ENCODE assay signal across 1 cellular context in the genomic region with DNA sequence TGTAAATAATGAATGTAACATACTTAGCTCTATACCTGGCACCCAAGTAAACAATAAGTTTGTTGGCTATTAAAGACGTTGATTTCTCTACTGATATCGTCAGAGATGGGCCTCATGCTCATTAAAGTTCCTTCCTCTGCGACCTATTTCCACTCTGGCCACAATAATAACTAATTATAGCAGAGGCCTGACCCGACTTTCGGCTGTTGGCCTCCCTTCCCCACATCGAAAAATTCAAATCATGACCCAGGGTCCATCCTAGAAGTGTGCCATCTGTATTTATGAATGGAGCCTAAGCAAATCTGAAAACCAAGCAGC.
TF ChIP-seq lines count a peak whose summit lies in the region.

No MANE protein-coding gene starts in this region.

TF ChIP-seq in HepG2, 621 proteins besides CTCF, POLR2A, EP300 and RAD21:
- TF ChIP-seq, protein P1, sequence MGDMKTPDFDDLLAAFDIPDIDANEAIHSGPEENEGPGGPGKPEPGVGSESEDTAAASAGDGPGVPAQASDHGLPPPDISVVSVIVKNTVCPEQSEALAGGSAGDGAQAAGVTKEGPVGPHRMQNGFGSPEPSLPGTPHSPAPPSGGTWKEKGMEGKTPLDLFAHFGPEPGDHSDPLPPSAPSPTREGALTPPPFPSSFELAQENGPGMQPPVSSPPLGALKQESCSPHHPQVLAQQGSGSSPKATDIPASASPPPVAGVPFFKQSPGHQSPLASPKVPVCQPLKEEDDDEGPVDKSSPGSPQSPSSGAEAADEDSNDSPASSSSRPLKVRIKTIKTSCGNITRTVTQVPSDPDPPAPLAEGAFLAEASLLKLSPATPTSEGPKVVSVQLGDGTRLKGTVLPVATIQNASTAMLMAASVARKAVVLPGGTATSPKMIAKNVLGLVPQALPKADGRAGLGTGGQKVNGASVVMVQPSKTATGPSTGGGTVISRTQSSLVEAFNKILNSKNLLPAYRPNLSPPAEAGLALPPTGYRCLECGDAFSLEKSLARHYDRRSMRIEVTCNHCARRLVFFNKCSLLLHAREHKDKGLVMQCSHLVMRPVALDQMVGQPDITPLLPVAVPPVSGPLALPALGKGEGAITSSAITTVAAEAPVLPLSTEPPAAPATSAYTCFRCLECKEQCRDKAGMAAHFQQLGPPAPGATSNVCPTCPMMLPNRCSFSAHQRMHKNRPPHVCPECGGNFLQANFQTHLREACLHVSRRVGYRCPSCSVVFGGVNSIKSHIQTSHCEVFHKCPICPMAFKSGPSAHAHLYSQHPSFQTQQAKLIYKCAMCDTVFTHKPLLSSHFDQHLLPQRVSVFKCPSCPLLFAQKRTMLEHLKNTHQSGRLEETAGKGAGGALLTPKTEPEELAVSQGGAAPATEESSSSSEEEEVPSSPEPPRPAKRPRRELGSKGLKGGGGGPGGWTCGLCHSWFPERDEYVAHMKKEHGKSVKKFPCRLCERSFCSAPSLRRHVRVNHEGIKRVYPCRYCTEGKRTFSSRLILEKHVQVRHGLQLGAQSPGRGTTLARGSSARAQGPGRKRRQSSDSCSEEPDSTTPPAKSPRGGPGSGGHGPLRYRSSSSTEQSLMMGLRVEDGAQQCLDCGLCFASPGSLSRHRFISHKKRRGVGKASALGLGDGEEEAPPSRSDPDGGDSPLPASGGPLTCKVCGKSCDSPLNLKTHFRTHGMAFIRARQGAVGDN (CRISPR knock-in tag; IDR thresholded peaks at IDR 0.05): no peak
- TF ChIP-seq CREB3 (CRISPR knock-in tag; IDR thresholded peaks at IDR 0.05) (0 out of 2 replicates have a peak, but pooled peaks have one; percentile 42), KDM6A (CRISPR knock-in tag; IDR thresholded peaks at IDR 0.05; ENCODE audit: low read depth) (no peak), ZBTB4 (CRISPR knock-in tag; IDR thresholded peaks at IDR 0.05; ENCODE audit: borderline replicate concordance) (no peak), ZNF136 (CRISPR knock-in tag; IDR thresholded peaks at IDR 0.05; ENCODE audit: low read depth) (0 out of 2 replicates have a peak, but pooled peaks have one; percentile 71), PHF20 (CRISPR knock-in tag; IDR thresholded peaks at IDR 0.05) (no peak), FOXK2 (IDR thresholded peaks at IDR 0.05) (no peak)
- TF ChIP-seq, protein P2, sequence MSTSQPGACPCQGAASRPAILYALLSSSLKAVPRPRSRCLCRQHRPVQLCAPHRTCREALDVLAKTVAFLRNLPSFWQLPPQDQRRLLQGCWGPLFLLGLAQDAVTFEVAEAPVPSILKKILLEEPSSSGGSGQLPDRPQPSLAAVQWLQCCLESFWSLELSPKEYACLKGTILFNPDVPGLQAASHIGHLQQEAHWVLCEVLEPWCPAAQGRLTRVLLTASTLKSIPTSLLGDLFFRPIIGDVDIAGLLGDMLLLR (CRISPR knock-in tag; IDR thresholded peaks at IDR 0.05): no peak
- TF ChIP-seq, protein P3, sequence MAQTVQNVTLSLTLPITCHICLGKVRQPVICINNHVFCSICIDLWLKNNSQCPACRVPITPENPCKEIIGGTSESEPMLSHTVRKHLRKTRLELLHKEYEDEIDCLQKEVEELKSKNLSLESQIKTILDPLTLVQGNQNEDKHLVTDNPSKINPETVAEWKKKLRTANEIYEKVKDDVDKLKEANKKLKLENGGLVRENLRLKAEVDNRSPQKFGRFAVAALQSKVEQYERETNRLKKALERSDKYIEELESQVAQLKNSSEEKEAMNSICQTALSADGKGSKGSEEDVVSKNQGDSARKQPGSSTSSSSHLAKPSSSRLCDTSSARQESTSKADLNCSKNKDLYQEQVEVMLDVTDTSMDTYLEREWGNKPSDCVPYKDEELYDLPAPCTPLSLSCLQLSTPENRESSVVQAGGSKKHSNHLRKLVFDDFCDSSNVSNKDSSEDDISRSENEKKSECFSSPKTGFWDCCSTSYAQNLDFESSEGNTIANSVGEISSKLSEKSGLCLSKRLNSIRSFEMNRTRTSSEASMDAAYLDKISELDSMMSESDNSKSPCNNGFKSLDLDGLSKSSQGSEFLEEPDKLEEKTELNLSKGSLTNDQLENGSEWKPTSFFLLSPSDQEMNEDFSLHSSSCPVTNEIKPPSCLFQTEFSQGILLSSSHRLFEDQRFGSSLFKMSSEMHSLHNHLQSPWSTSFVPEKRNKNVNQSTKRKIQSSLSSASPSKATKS (CRISPR knock-in tag; IDR thresholded peaks at IDR 0.05): no peak
